In the genomic region with DNA sequence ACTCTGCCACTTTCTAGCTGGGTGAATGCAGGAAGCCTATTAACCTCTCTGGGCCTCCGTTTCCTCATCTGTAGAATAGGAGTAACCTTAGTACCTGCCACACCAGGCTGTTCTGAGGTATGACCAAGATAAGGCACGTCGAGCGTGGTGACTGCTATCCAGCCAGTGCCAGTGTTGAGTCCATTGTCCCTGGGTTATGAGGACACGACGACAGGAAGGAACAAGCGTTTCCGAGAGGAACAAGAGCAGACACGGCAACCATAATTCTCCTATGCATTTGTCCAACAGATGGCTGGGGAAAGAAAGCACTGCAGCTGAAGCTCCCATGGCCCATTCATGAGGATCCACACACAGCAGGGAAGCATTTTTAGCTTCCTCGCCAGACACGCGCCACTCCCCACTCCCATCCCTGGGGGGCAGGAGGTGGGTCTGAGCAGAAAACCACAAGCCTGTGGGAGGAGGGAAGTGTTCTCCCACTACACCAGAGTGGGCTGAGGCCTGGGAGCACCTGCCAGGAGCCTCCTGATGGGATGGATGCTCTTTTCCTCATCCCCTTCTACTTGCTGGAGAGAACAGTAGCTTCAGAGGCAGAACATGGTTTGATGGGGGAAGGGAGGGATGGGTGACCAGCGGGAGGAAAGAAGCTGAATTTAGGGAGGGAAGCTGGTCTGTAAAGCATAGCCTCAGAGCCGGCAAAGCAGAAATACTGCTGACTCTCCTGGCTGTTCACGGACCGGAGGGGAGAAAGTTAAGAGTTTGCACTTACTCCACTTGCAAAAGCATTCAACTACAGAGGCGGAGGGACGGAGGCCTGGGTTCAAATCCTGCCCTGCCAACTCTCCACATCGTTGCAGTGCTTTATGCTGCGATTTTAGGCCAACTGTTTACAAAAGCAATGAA, we compare ENCODE assay signal across 9 cellular contexts. TPM values are rescaled to one million over a fixed set of nuclear protein-coding genes. Genes with fewer than 3 reads are reported as not detected.
DNase-seq lines count a peak whose midpoint lies in the region; ATAC-seq and TF ChIP-seq lines count a peak whose summit lies in the region.
"Had no signal": no experiment of that assay in that cellular context is flagged by ENCODE, and none has a peak within 500 bp of the region (broad histone marks: within the 10 kb centered on the region; RNA-seq: fewer than 3 reads in every experiment).

No MANE protein-coding gene starts in this region.

- no peak for TF ChIP-seq CTCF in OCI-LY1 (IDR thresholded peaks at IDR 0.05; ENCODE audit: low read length)
- TF ChIP-seq CTCF in dorsolateral prefrontal cortex (IDR thresholded peaks at IDR 0.05 in 54 of 56, conservative IDR thresholded peaks at IDR 0.05 in 2 of 56; ENCODE audit: low read depth in 1 of 56, partially characterized antibody in 56 of 56) = no peak
- no peak for TF ChIP-seq CTCF in progenitor cell of endocrine pancreas (IDR thresholded peaks at IDR 0.05; ENCODE audit: unreplicated experiment)

- H4K20me1 ChIP-seq in OCI-LY1 (ENCODE audit: insufficient read depth, low read length) = no peaks in the 10 kb centered on the region

- H3K27ac ChIP-seq in OCI-LY1 (ENCODE audit: low read depth, low read length, poor library complexity, severe bottlenecking) (peak overlapping the region; percentile 76), dorsolateral prefrontal cortex (peak overlapping the region in 18 of 59 donors; percentile 5 to 78 (median 37))

- no peak for ATAC-seq in HG03439 (IDR thresholded peaks at IDR 0.05; ENCODE audit: unreplicated experiment)
- ATAC-seq: Right ventricle myocardium inferior had no signal

- no peak overlapping the region for H3K27ac Mint-ChIP-seq in progenitor cell of endocrine pancreas

- no peaks in the 10 kb centered on the region for H3K9me3 ChIP-seq in OCI-LY1 (ENCODE audit: low read length)

- H3K4me1 Mint-ChIP-seq in progenitor cell of endocrine pancreas (ENCODE audit: low read depth) = peaks cover 11% of the 10 kb centered on the region

- no peaks in the 10 kb centered on the region for H3K27me3 ChIP-seq in OCI-LY1 (ENCODE audit: insufficient read depth, low read length)
- no peaks in the 10 kb centered on the region for H3K27me3 ChIP-seq in dorsolateral prefrontal cortex

- no peaks in the 10 kb centered on the region for H3K9me2 ChIP-seq in OCI-LY1 (ENCODE audit: low read depth, low read length)

- H3K4me2 ChIP-seq in OCI-LY1 (ENCODE audit: low read length) = peak overlapping the region; percentile 79

- H3K9ac ChIP-seq in OCI-LY1 (ENCODE audit: low read length) = peak overlapping the region; percentile 95

- H3K79me2 ChIP-seq in OCI-LY1 (ENCODE audit: insufficient read depth, low read length) = peaks cover 65% of the 10 kb centered on the region

- peak overlapping the region; percentile 98 for H3K4me3 ChIP-seq in OCI-LY1 (ENCODE audit: low read depth, low read length, poor library complexity, severe bottlenecking)
- peak overlapping the region in 55 of 59 donors; percentile 10 to 95 (median 84) for H3K4me3 ChIP-seq in dorsolateral prefrontal cortex
- H3K4me3 ChIP-seq in skeletal muscle cell (ENCODE audit: low read depth, low read length) = peak overlapping the region; percentile 89

- H3K4me3 Mint-ChIP-seq in progenitor cell of endocrine pancreas (ENCODE audit: low read depth) = no peak overlapping the region

- DNase-seq in DMS153 (lab: John Stamatoyannopoulos, UW) = peak; percentile 14
- no peak for DNase-seq in DMS153 treated with DMSO at 0.1 percent for 48 hours (lab: John Stamatoyannopoulos, UW; ENCODE audit: unreplicated experiment)
- DNase-seq in dorsolateral prefrontal cortex = no peak
- no peak for DNase-seq in skeletal muscle cell (ENCODE audit: low read depth)
- DNase-seq in progenitor cell of endocrine pancreas (ENCODE audit: low spot score, unreplicated experiment) = no peak
- DNase-seq in AG20443 (ENCODE audit: low spot score) = no peak

- H3K36me3 ChIP-seq in OCI-LY1 (ENCODE audit: insufficient read depth, low read length) = peaks cover 71% of the 10 kb centered on the region

- peaks cover 12% of the 10 kb centered on the region for H3K27me3 Mint-ChIP-seq in progenitor cell of endocrine pancreas

- no peaks in the 10 kb centered on the region for H3F3A ChIP-seq in OCI-LY1 (ENCODE audit: insufficient read depth, low read length)

- H3K36me3 Mint-ChIP-seq in progenitor cell of endocrine pancreas (ENCODE audit: insufficient read depth) = peaks cover 6% of the 10 kb centered on the region

- no peak overlapping the region for H2AFZ ChIP-seq in OCI-LY1 (ENCODE audit: low read length)

- intact Hi-C loops in dorsolateral prefrontal cortex (cut with DNase I) = no loop called here

- H3K4me1 ChIP-seq in OCI-LY1 (ENCODE audit: insufficient read depth, low read length, severe bottlenecking) = peaks cover 43% of the 10 kb centered on the region

- peaks cover 3% of the 10 kb centered on the region for H3K9me3 Mint-ChIP-seq in progenitor cell of endocrine pancreas (ENCODE audit: low read depth)

RNA-seq across cellular contexts. Expression of a gene that starts 2.7 kb away (rescaled TPM):
- total RNA-seq in dorsolateral prefrontal cortex (100 to 1,000 TPM in 6 of 120 experiments, 10 to 100 TPM in 114; 43.3 to 111 (median 76.2) TPM), progenitor cell of endocrine pancreas (37.6 and 40.6 TPM in 2 replicates)

RNA-seq across cellular contexts. Expression of a gene that starts 33.1 kb away (rescaled TPM):
- total RNA-seq in dorsolateral prefrontal cortex = 10 to 100 TPM; 30.4 to 77.3 (median 47.4) TPM
- 43.2 and 46.7 TPM in 2 replicates for total RNA-seq in progenitor cell of endocrine pancreas
